In genomic region chr6:4861564-4861963, GRCh38 we compare ENCODE assay signal across 14 cellular contexts.
"Had no signal": no experiment of that assay in that cellular context is flagged by ENCODE, and none has a peak within 500 bp of the region (broad histone marks: within the 10 kb centered on the region; RNA-seq: fewer than 3 reads in every experiment).

No MANE protein-coding gene starts in this region.

- H3K4me3 ChIP-seq: dorsolateral prefrontal cortex, right atrium auricular region had no signal

- H3K4me3 Mint-ChIP-seq: activated CD4-positive, alpha-beta T cell treated with anti-CD3 and anti-CD28 coated beads, Interleukin-2, amount 10 ng/mL, durations not matched to agents 7 days and 5 days; activated T-cell treated with anti-CD3 and anti-CD28 coated beads, Interleukin-2, amount 50 U/mL, for 4 hours; nephron; stimulated activated naive CD8-positive, alpha-beta T cell treated with anti-CD3 and anti-CD28 coated beads, Interleukin-15, Interleukin-2, amounts not matched to agents 100 ng/mL and 50 ng/mL, for 24 hours; type B pancreatic cell had no signal

- H3K36me3 ChIP-seq: brain microvascular endothelial cell, right atrium auricular region had no signal

- H3K27me3 Mint-ChIP-seq: activated CD4-positive, alpha-beta T cell treated with anti-CD3 and anti-CD28 coated beads, Interleukin-2, amount 10 ng/mL, durations not matched to agents 7 days and 5 days; stimulated activated naive CD8-positive, alpha-beta T cell treated with anti-CD3 and anti-CD28 coated beads, Interleukin-15, Interleukin-2, amounts not matched to agents 100 ng/mL and 50 ng/mL, for 24 hours; type B pancreatic cell had no signal

- H3K27ac ChIP-seq: brain microvascular endothelial cell, dorsolateral prefrontal cortex, right atrium auricular region had no signal

- H3K27me3 ChIP-seq: brain microvascular endothelial cell, dorsolateral prefrontal cortex, right atrium auricular region had no signal

- DNase-seq: activated CD4-positive, alpha-beta T cell treated with anti-CD3 and anti-CD28 coated beads, Interleukin-2, amount 10 ng/mL, durations not matched to agents 7 days and 5 days; activated CD8-positive, alpha-beta memory T cell treated with anti-CD3 and anti-CD28 coated beads, Interleukin-2, amount 50 U/mL, for 4 hours; activated naive CD4-positive, alpha-beta T cell treated with anti-CD3 and anti-CD28 coated beads, Interleukin-2, amount 50 U/mL, for 16 hours; activated T-cell treated with anti-CD3 and anti-CD28 coated beads, Interleukin-2, amount 50 U/mL, for 4 hours; aorta; brain microvascular endothelial cell; central memory CD4-positive, alpha-beta T cell; dorsolateral prefrontal cortex; left cardiac atrium; T-helper 9 cell had no signal

- H3K27ac Mint-ChIP-seq: activated CD4-positive, alpha-beta T cell treated with anti-CD3 and anti-CD28 coated beads, Interleukin-2, amount 10 ng/mL, durations not matched to agents 7 days and 5 days; nephron; stimulated activated naive CD8-positive, alpha-beta T cell treated with anti-CD3 and anti-CD28 coated beads, Interleukin-15, Interleukin-2, amounts not matched to agents 100 ng/mL and 50 ng/mL, for 24 hours; type B pancreatic cell had no signal

- H3K4me1 Mint-ChIP-seq: activated CD4-positive, alpha-beta T cell treated with anti-CD3 and anti-CD28 coated beads, Interleukin-2, amount 10 ng/mL, durations not matched to agents 7 days and 5 days; nephron had no signal
